Comparison of ENCODE assay signal across 12 cellular contexts in the genomic region with DNA sequence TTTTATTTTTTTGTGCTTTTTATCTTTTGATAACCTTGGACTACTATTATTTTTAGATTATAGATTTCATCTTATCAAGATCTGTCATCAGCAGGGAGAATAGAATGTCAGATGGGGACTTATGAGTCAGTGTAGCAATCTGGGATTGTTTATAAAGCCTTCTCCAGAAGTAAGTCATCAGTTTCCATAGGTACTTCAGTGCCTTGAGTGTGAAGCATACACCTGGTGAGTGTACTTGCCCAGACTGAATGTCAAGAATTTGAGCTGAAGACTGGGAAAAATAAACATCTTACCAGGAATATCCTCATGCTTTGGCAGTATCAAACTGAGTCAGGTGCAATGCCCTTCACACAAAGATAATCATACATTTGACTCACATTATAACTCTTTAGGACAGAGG. TPM values are rescaled to one million over a fixed set of nuclear protein-coding genes. Genes with fewer than 3 reads are reported as not detected.
DNase-seq lines count a peak whose midpoint lies in the region; ATAC-seq and TF ChIP-seq lines count a peak whose summit lies in the region.
"Had no signal": no experiment of that assay in that cellular context is flagged by ENCODE, and none has a peak within 500 bp of the region (broad histone marks: within the 10 kb centered on the region; RNA-seq: fewer than 3 reads in every experiment).

No MANE protein-coding gene starts in this region.

- H3K4me1 Mint-ChIP-seq in neural progenitor cell = peaks cover 44% of the 10 kb centered on the region

- peaks cover 55% of the 10 kb centered on the region for H3K4me1 ChIP-seq in neural progenitor cell

- TF ChIP-seq CTCF in choroid plexus epithelial cell (conservative IDR thresholded peaks at IDR 0.05; ENCODE audit: low read depth, low read length) (no peak), neural progenitor cell (IDR thresholded peaks at IDR 0.05) (no peak), GM20000 (IDR thresholded peaks at IDR 0.05; ENCODE audit: extremely low read depth, missing control alignments) (no peak), omental fat pad (IDR thresholded peaks at IDR 0.05) (no peak)

- H3K4me3 ChIP-seq in choroid plexus epithelial cell (ENCODE audit: low read depth, low read length) (no peak overlapping the region), neural progenitor cell (peak overlapping the region; percentile 90)
- H3K4me3 ChIP-seq: tibial nerve had no signal

- H3K27me3 ChIP-seq in neural progenitor cell = no peaks in the 10 kb centered on the region
- H3K27me3 ChIP-seq: gastroesophageal sphincter, tibial nerve had no signal

- no peaks in the 10 kb centered on the region for H3K27me3 Mint-ChIP-seq in neural progenitor cell (ENCODE audit: insufficient read depth, low read depth)

- DNase-seq in NCI-H146 treated with DMSO at 0.1 percent for 48 hours (lab: John Stamatoyannopoulos, UW; ENCODE audit: unreplicated experiment) (peak; percentile 6), NCI-H146 (lab: John Stamatoyannopoulos, UW) (no peak), NCI-H2196 (lab: John Stamatoyannopoulos, UW; ENCODE audit: unreplicated experiment) (peak; percentile 19), choroid plexus epithelial cell (ENCODE audit: low read depth) (peak; percentile 5), neural progenitor cell (ENCODE audit: low spot score) (no peak), middle frontal gyrus (ENCODE audit: extremely low spot score, low spot score) (no peak), GM20000 (ENCODE audit: low spot score) (no peak), omental fat pad (ENCODE audit: low spot score) (no peak)
- DNase-seq: OCI-M1, small intestine had no signal

- peaks cover 63% of the 10 kb centered on the region for H4K20me1 ChIP-seq in neural progenitor cell (ENCODE audit: low read depth)

- no peak overlapping the region for H3K27ac Mint-ChIP-seq in neural progenitor cell

- no peak for ATAC-seq in omental fat pad (ENCODE audit: low FRiP score)
- ATAC-seq: gastroesophageal sphincter had no signal

- H2AFZ ChIP-seq in neural progenitor cell (replicated peaks) = no peak overlapping the region

- peaks cover 10% of the 10 kb centered on the region for H3F3A ChIP-seq in neural progenitor cell (ENCODE audit: low read depth)

- peak overlapping the region; percentile 99 for H3K4me2 ChIP-seq in neural progenitor cell

- peaks cover 69% of the 10 kb centered on the region for H3K79me2 ChIP-seq in neural progenitor cell (ENCODE audit: low read depth)

- peaks cover 1% of the 10 kb centered on the region for H3K36me3 Mint-ChIP-seq in neural progenitor cell

- H3K9me3 ChIP-seq in neural progenitor cell (ENCODE audit: low read depth) = no peaks in the 10 kb centered on the region
- H3K9me3 ChIP-seq: gastroesophageal sphincter, tibial nerve had no signal

- H3K4me3 Mint-ChIP-seq in neural progenitor cell = peak overlapping the region; percentile 91

- no peaks in the 10 kb centered on the region for H3K9me3 Mint-ChIP-seq in neural progenitor cell

- no peak overlapping the region for H3K27ac ChIP-seq in neural progenitor cell

- no peaks in the 10 kb centered on the region for H3K36me3 ChIP-seq in neural progenitor cell
- H3K36me3 ChIP-seq: gastroesophageal sphincter, tibial nerve had no signal

- no peak overlapping the region for H3K9ac ChIP-seq in neural progenitor cell

RNA-seq across cellular contexts. Expression of a gene that starts 2.2 kb away (rescaled TPM):
- 55.4 and 93.5 TPM in 2 replicates for total RNA-seq in neural progenitor cell (ENCODE audit: low replicate concordance)
- total RNA-seq in omental fat pad = 10 to 100 TPM; 19.1 to 34.5 (median 23.3) TPM

Comparison
In these comparisons a context has a peak if more than half of its experiments do, and no peak if none do; other contexts are left out.
1. DNase-seq: peak in NCI-H146 treated with DMSO at 0.1 percent for 48 hours (single experiment), NCI-H2196 (single experiment) and choroid plexus epithelial cell (single experiment); none in NCI-H146 (single experiment), neural progenitor cell (single experiment), middle frontal gyrus (single experiment), GM20000 (single experiment) and omental fat pad (single experiment).